ENCODE assay signal across 7 cellular contexts in the genomic region with DNA sequence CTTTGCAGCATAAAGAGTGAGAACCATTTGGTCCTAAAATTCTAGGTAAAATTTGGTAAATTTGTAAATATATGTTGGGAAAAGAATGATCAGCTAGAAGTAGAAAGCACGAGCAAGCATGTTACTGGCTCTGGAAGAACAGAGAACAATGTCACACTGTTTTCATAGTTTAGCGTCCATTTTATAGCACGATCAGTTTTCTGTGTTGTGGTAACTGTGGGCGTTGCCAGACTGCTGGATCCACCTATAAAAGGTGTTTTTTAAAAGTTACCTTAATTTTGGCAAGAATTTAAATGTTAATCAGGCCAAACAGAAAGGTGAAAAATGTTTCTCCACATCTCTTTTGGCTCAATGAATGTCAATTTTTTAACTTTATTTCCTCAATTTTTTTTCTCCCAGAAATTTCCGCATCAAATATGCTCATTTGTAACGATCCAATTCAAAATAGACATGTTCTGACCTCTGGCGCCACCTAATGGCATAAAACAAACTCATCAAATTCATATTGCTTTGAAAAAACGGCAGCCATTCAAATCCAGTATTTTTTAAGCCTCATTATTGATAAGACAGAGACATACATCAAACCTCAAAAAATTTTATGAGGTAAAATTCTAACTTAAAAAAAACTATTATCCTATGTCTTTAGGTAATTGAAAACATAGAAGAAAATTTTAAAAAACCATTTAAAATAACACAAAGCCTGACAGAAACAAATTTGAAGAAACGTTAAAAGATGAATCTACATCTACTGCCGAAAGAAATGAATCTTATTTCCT.
DNase-seq lines count a peak whose midpoint lies in the region; ATAC-seq and TF ChIP-seq lines count a peak whose summit lies in the region.

No MANE protein-coding gene starts in this region.

- DNase-seq in DMS79 (lab: John Stamatoyannopoulos, UW) = peak; percentile 54
- peak; percentile 62 for DNase-seq in cerebellar cortex (ENCODE audit: low spot score)
- DNase-seq in midbrain (lab: John Stamatoyannopoulos, UW) = peak; percentile 58

- no peaks in the 10 kb centered on the region for H3K27me3 ChIP-seq in OCI-LY1 (ENCODE audit: insufficient read depth, low read length)

- peak; percentile 80 for TF ChIP-seq RAD21 in Ishikawa (IDR thresholded peaks at IDR 0.05; ENCODE audit: low read depth)

- no peak overlapping the region for H2AFZ ChIP-seq in OCI-LY1 (ENCODE audit: low read length)

- H3K79me2 ChIP-seq in OCI-LY1 (ENCODE audit: insufficient read depth, low read length) = no peaks in the 10 kb centered on the region

- TF ChIP-seq CTCF in OCI-LY1 (IDR thresholded peaks at IDR 0.05; ENCODE audit: low read length) = peak; percentile 96

- H3K36me3 ChIP-seq in OCI-LY1 (ENCODE audit: insufficient read depth, low read length) = peaks cover 34% of the 10 kb centered on the region; the same call in 1 of the 2 replicates

- no peak for TF ChIP-seq EP300 in Ishikawa (IDR thresholded peaks at IDR 0.05; ENCODE audit: borderline replicate concordance)

- H3K9me2 ChIP-seq in OCI-LY1 (ENCODE audit: low read depth, low read length) = no peaks in the 10 kb centered on the region

- ATAC-seq in GM18505 (IDR thresholded peaks at IDR 0.05; ENCODE audit: unreplicated experiment) (no peak), GM21367 (IDR thresholded peaks at IDR 0.05; ENCODE audit: unreplicated experiment) (no peak)

- H3F3A ChIP-seq in OCI-LY1 (ENCODE audit: insufficient read depth, low read length) = peaks cover 7% of the 10 kb centered on the region; the same call in 1 of the 2 replicates

- H3K4me2 ChIP-seq in OCI-LY1 (ENCODE audit: low read length) = no peak overlapping the region

- H3K4me3 ChIP-seq in OCI-LY1 (ENCODE audit: low read depth, low read length, poor library complexity, severe bottlenecking) = no peak overlapping the region

- peaks cover 5% of the 10 kb centered on the region for H3K4me1 ChIP-seq in OCI-LY1 (ENCODE audit: insufficient read depth, low read length, severe bottlenecking)

- TF ChIP-seq POLR2A in GM18505 (IDR thresholded peaks at IDR 0.05; ENCODE audit: borderline replicate concordance, extremely low read depth, insufficient read depth, insufficient read length) = no peak

- no peaks in the 10 kb centered on the region for H3K9me3 ChIP-seq in OCI-LY1 (ENCODE audit: low read length)

- no peak overlapping the region for H3K27ac ChIP-seq in OCI-LY1 (ENCODE audit: low read depth, low read length, poor library complexity, severe bottlenecking)

- H4K20me1 ChIP-seq in OCI-LY1 (ENCODE audit: insufficient read depth, low read length) = no peaks in the 10 kb centered on the region

- H3K9ac ChIP-seq in OCI-LY1 (ENCODE audit: low read length) = no peak overlapping the region

TF ChIP-seq in Ishikawa, 13 proteins besides CTCF, POLR2A, EP300 and RAD21:
- TF ChIP-seq FOXM1 (IDR thresholded peaks at IDR 0.05; ENCODE audit: borderline replicate concordance, low read depth) (no peak), TEAD4 (IDR thresholded peaks at IDR 0.05) (0 out of 2 replicates have a peak, but pooled peaks have one; percentile 23)
TF ChIP-seq in Ishikawa: peak in this region for 1.
